Comparison of ENCODE assay signal across 9 cellular contexts in the genomic region with DNA sequence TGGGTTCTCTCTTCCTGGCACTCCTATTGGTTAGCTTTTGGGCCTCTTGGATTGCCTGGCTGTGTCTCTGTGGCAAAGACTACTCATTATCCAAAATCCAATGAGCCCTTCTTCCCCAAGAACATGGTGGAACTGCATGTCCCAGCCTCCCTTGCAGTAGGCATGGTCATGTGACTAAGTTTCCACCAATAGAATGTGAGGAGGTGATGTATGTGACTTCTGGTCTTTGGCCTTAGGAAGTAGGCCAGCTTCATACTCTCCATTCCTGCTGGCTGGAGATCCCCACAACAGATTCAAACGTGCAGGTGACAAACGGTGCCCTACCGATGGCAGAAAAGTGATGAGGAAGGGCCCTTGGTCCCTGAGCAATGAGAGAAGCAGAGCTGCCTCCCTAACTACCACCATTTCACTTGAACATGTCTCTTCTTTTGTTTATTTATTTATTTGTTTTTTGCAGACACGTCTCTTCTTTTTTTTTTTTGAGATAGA. TPM values are rescaled to one million over a fixed set of nuclear protein-coding genes. Genes with fewer than 3 reads are reported as not detected.
A peak's percentile ranks its signal among the peaks of the same experiment; 100 is the strongest.
DNase-seq lines count a peak whose midpoint lies in the region; FAIRE-seq and TF ChIP-seq lines count a peak whose summit lies in the region.
"Had no signal": no experiment of that assay in that cellular context is flagged by ENCODE, and none has a peak within 500 bp of the region (broad histone marks: within the 10 kb centered on the region; RNA-seq: fewer than 3 reads in every experiment).

No MANE protein-coding gene starts in this region.

- no peaks in the 10 kb centered on the region for H3F3A ChIP-seq in GM23248 (ENCODE audit: insufficient read depth)

- intact Hi-C loops in A673 (cut with micrococcal nuclease; ENCODE audit: unreplicated experiment) = no loop called here
- intact Hi-C loops in endothelial cell of umbilical vein (cut with micrococcal nuclease) = no loop called here

- H3K4me2 ChIP-seq in endothelial cell of umbilical vein (ENCODE audit: insufficient read depth, low read length) (no peak overlapping the region), GM23248 (ENCODE audit: unreplicated experiment) (no peak overlapping the region)

- POLR2A ChIA-PET in A673 (lab: Charles Lee; ENCODE audit: low non-redundant PET) = no interaction called here
- POLR2A ChIA-PET in endothelial cell of umbilical vein (lab: Charles Lee) = no interaction called here

- WGBS in GM23248 (ENCODE audit: low coverage in 1 of 2, low lambda C conversion rate in 2 of 2, missing lambda C conversion rate in 2 of 2), 2 experiments = 51 to 61% methylated on average over 4 of the region's 4 CpGs

- H4K20me1 ChIP-seq in endothelial cell of umbilical vein (replicated peaks; ENCODE audit: control insufficient read depth, extremely low read depth, insufficient read depth, low read length) (no peaks in the 10 kb centered on the region), GM23248 (ENCODE audit: insufficient read depth) (no peaks in the 10 kb centered on the region)

- dilution Hi-C loops in endothelial cell of umbilical vein (cut with MboI; ENCODE audit: extremely low pct_ligation_motif_present, low sequenced_read_pairs) = no loop called here

- H3K27me3 ChIP-seq in A673 (replicated peaks; ENCODE audit: insufficient read depth, low read depth, low read length, poor library complexity) (no peaks in the 10 kb centered on the region), endothelial cell of umbilical vein (ENCODE audit: control insufficient read depth in 2 of 2, insufficient read depth in 2 of 2, low read length in 2 of 2) (peaks cover 0 to 3% of the 10 kb centered on the region in 2 experiments), GM23248 (replicated peaks; ENCODE audit: insufficient read depth) (no peaks in the 10 kb centered on the region)

- peak overlapping the region; percentile 51 for H2AFZ ChIP-seq in endothelial cell of umbilical vein (ENCODE audit: low read depth, low read length)
- no peak overlapping the region; the same call in 1 of the 2 replicates for H2AFZ ChIP-seq in GM23248

- H3K9me3 ChIP-seq in A673 (ENCODE audit: low read depth, low read length, poor library complexity, severe bottlenecking) (no peaks in the 10 kb centered on the region), endothelial cell of umbilical vein (replicated peaks; ENCODE audit: control insufficient read depth, insufficient read depth, low read length) (no peaks in the 10 kb centered on the region), GM23248 (ENCODE audit: low read depth) (no peaks in the 10 kb centered on the region)

- TF ChIP-seq POLR2A in NB4 (IDR thresholded peaks at IDR 0.05; ENCODE audit: extremely low read depth, insufficient read length) (no peak), endothelial cell of umbilical vein (IDR thresholded peaks at IDR 0.05; ENCODE audit: low read depth, low read length) (no peak)

- DNase-seq in A673 (ENCODE audit: low spot score) = peak; percentile 54
- peak; percentile 78 for DNase-seq in GM13976 (ENCODE audit: low spot score)
- peak; percentile 90 for DNase-seq in NB4 (ENCODE audit: low read depth)
- no peak for DNase-seq in endothelial cell of umbilical vein (ENCODE audit: low read depth, low spot score)
- no peak for DNase-seq in NCI-H1436 (lab: John Stamatoyannopoulos, UW)
- DNase-seq in GM23248 = no peak
- no peak for DNase-seq in middle frontal gyrus (ENCODE audit: extremely low spot score, low spot score)
- no peak for DNase-seq in NCI-H1105 treated with DMSO at 0.1 percent for 48 hours (lab: John Stamatoyannopoulos, UW)
- DNase-seq: NCI-H1092 treated with DMSO at 0.1 percent for 48 hours had no signal

- H3K4me3 ChIP-seq in A673 (ENCODE audit: low read depth, low read length, poor library complexity, severe bottlenecking) = no peak overlapping the region
- H3K4me3 ChIP-seq in NB4 (ENCODE audit: low read depth, low read length) = no peak overlapping the region
- no peak overlapping the region for H3K4me3 ChIP-seq in endothelial cell of umbilical vein (replicated peaks in 1 of 3; ENCODE audit: insufficient read depth in 1 of 3, low read depth in 1 of 3, low read length in 3 of 3)
- no peak overlapping the region for H3K4me3 ChIP-seq in GM23248

- H3K79me2 ChIP-seq in endothelial cell of umbilical vein (ENCODE audit: control insufficient read depth, insufficient read depth, low read length) (no peaks in the 10 kb centered on the region), GM23248 (ENCODE audit: insufficient read depth) (no peaks in the 10 kb centered on the region)

- H3K27ac ChIP-seq in A673 (ENCODE audit: low read depth, low read length, poor library complexity, severe bottlenecking) (no peak overlapping the region), endothelial cell of umbilical vein (ENCODE audit: insufficient read depth, low read depth, low read length) (no peak overlapping the region), GM23248 (no peak overlapping the region)

- H3K9me2 ChIP-seq in GM23248 (ENCODE audit: insufficient read depth) = no peaks in the 10 kb centered on the region

- BruUV-seq in A673 (replicated peaks; lab: Mats Ljungman, UMichigan) = no TSS peak
- no TSS peak for BruUV-seq in endothelial cell of umbilical vein (replicated peaks; lab: Mats Ljungman, UMichigan)

- TF ChIP-seq CTCF in A673 (conservative IDR thresholded peaks at IDR 0.05; ENCODE audit: low read depth, low read length) (no peak), GM13976 (IDR thresholded peaks at IDR 0.05; ENCODE audit: borderline replicate concordance, control extremely low read depth, extremely low read depth, insufficient read depth, missing control alignments) (no peak), NB4 (IDR thresholded peaks at IDR 0.05; ENCODE audit: low read depth, low read length) (no peak), endothelial cell of umbilical vein (IDR thresholded peaks at IDR 0.05; ENCODE audit: extremely low read depth in 1 of 2, insufficient read depth in 1 of 2, low read depth in 1 of 2, low read length in 2 of 2) (no peak)

- in situ Hi-C loops in GM13976 (cut with MboI; ENCODE audit: low sequenced_read_pairs, unreplicated experiment) (loop anchor here (10.0 kb wide), 1 partner anchor 69 kb away; no protein-coding TSS in a partner anchor), GM23248 (cut with MboI) (no loop called here)

- no peaks in the 10 kb centered on the region for H3K36me3 ChIP-seq in A673 (ENCODE audit: insufficient read depth, low read length, poor library complexity, severe bottlenecking)
- no peaks in the 10 kb centered on the region for H3K36me3 ChIP-seq in endothelial cell of umbilical vein (ENCODE audit: control insufficient read depth in 2 of 2, extremely low read depth in 1 of 2, insufficient read depth in 2 of 2, low read length in 2 of 2)
- no peaks in the 10 kb centered on the region for H3K36me3 ChIP-seq in GM23248 (ENCODE audit: low read depth)

- no peak for FAIRE-seq in endothelial cell of umbilical vein (lab: Jason Lieb, UNC)

- H3K9ac ChIP-seq in endothelial cell of umbilical vein (replicated peaks; ENCODE audit: extremely low read depth, insufficient read depth, low read length) (no peak overlapping the region), GM23248 (no peak overlapping the region)

- CTCF ChIA-PET in A673 (lab: Charles Lee) (no interaction called here), endothelial cell of umbilical vein (lab: Charles Lee) (interaction anchor here (1.0 kb wide), 1 partner anchor 10 kb away, joined by 3 read pairs; no protein-coding TSS in a partner anchor)

- no peaks in the 10 kb centered on the region for H3K9me1 ChIP-seq in endothelial cell of umbilical vein (replicated peaks; ENCODE audit: control insufficient read depth, extremely low read depth, insufficient read depth, low read length)

- H3K4me1 ChIP-seq in A673 (ENCODE audit: insufficient read depth, low read length, poor library complexity, severe bottlenecking) = no peaks in the 10 kb centered on the region
- H3K4me1 ChIP-seq in endothelial cell of umbilical vein (ENCODE audit: control insufficient read depth, extremely low read depth, insufficient read depth, low read length) = no peaks in the 10 kb centered on the region
- no peaks in the 10 kb centered on the region for H3K4me1 ChIP-seq in GM23248 (ENCODE audit: insufficient read depth)

TF ChIP-seq in endothelial cell of umbilical vein, 7 proteins besides CTCF, POLR2A, EP300 and RAD21 (continues in another document):
- TF ChIP-seq POLR2AphosphoS5 (IDR thresholded peaks at IDR 0.05; ENCODE audit: insufficient read depth, low read depth, low read length) = no peak
- TF ChIP-seq FOS (IDR thresholded peaks at IDR 0.05; ENCODE audit: borderline replicate concordance, insufficient read depth, low read length) = no peak
- TF ChIP-seq, protein P1, sequence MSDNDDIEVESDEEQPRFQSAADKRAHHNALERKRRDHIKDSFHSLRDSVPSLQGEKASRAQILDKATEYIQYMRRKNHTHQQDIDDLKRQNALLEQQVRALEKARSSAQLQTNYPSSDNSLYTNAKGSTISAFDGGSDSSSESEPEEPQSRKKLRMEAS (IDR thresholded peaks at IDR 0.05; ENCODE audit: insufficient read depth, insufficient read length) = no peak

RNA-seq across cellular contexts. Expression of a gene that starts 17.3 kb away (rescaled TPM):
- total RNA-seq in A673 (2021) (not detected in 2 replicates), endothelial cell of umbilical vein (not detected in 2 replicates)
- polyA plus RNA-seq in endothelial cell of umbilical vein (not detected in 2 replicates), GM23248 (2016; fragmentation: Nextera tagmentation; extraction: Ambion mirVana) (0.14 TPM in 1 of 2 replicates, not detected in the other)
- polyA plus RNA-seq in endothelial cell of umbilical vein (2011; cell fraction: cytosol; rRNA removed) = not detected in 2 replicates
- polyA plus RNA-seq in endothelial cell of umbilical vein (2011; cell fraction: nucleus; rRNA removed) = not detected in 2 replicates
- polyA plus RNA-seq in endothelial cell of umbilical vein (2012) = not detected in 2 replicates
- 0.95 and 2.2 TPM in 2 replicates for polyA minus RNA-seq in endothelial cell of umbilical vein
- not detected for polyA minus RNA-seq in endothelial cell of umbilical vein (2011; cell fraction: cytosol; rRNA and poly(A)+ RNA removed)
- polyA minus RNA-seq in endothelial cell of umbilical vein (2011; cell fraction: nucleus; rRNA and poly(A)+ RNA removed) = not detected in 2 replicates
- not detected in 2 replicates for total RNA-seq in GM23248 (2014; rRNA removed; shearing (Covaris generic))

RNA-seq across cellular contexts. Expression of a gene that starts 33.2 kb away (rescaled TPM):
- total RNA-seq in A673 (2021) (31.1 and 48.3 TPM in 2 replicates), endothelial cell of umbilical vein (0.28 and 0.44 TPM in 2 replicates)
- polyA plus RNA-seq in endothelial cell of umbilical vein (0.40 and 0.41 TPM in 2 replicates), GM23248 (2016; fragmentation: Nextera tagmentation; extraction: Ambion mirVana) (0.27 and 0.85 TPM in 2 replicates)
- 0.26 and 0.39 TPM in 2 replicates for polyA plus RNA-seq in endothelial cell of umbilical vein (2011; cell fraction: cytosol; rRNA removed)
- polyA plus RNA-seq in endothelial cell of umbilical vein (2011; cell fraction: nucleus; rRNA removed) = 0.25 TPM in 1 of 2 replicates, not detected in the other
- polyA plus RNA-seq in endothelial cell of umbilical vein (2012) = 0.23 and 0.52 TPM in 2 replicates
- 0.73 and 1.0 TPM in 2 replicates for polyA minus RNA-seq in endothelial cell of umbilical vein
- polyA minus RNA-seq in endothelial cell of umbilical vein (2011; cell fraction: cytosol; rRNA and poly(A)+ RNA removed) = not detected
- not detected in 2 replicates for polyA minus RNA-seq in endothelial cell of umbilical vein (2011; cell fraction: nucleus; rRNA and poly(A)+ RNA removed)
- total RNA-seq in GM23248 (2014; rRNA removed; shearing (Covaris generic)) = 0.32 TPM in 1 of 2 replicates, not detected in the other

Comparison
In these comparisons a context has a peak if more than half of its experiments do, and no peak if none do; other contexts are left out.
1. DNase-seq: peak in A673 (single experiment), GM13976 (single experiment) and NB4 (single experiment); none in endothelial cell of umbilical vein (single experiment), NCI-H1436 (single experiment), GM23248 (single experiment), middle frontal gyrus (single experiment) and NCI-H1105 treated with DMSO at 0.1 percent for 48 hours (single experiment).
2. RNA of a gene that starts 33.2 kb away (total RNA-seq): 31.1 to 48.3 TPM in A673; 0.28 to 0.44 TPM in endothelial cell of umbilical vein and 0.32 TPM in GM23248; every median in the first group is over 10 times any median in the second.